In the genomic region with DNA sequence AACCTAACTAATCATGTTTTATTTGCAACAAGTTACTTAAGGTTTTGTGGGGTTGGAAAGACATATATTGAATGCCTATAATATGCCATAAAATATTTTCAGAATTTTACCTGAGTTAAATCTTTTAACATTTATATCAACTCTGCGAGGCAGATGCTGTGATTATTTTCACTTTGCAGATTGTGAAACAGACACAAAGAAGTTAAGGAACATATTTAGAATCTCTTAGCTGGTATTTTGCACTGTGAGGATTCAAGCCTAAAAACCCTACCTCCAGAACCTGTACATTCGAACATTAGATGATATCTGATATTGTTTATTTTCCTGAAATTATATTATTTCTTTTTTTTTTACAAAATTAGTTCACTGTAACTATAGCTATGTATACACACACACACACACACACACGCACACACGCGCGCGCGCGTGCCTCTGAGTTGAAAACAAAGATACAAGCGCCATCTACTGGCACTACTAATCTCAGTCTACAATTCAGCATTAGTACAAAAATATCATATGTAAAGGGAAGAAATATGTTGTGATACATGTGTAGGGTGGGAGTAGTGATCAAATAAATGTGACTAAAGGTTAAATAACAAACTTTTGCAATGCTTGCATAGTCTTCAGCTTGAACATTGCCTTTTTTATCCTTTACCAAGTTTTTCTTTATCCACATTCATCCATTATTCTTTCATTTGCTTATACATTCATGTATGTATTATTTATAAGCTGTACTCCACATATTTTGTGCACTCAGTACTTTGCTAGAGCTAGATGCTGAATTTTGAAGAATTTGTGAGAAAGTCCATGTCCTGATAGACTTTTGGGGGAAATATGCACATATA, we compare ENCODE assay signal across 8 cellular contexts.
DNase-seq lines count a peak whose midpoint lies in the region; ATAC-seq, FAIRE-seq and TF ChIP-seq lines count a peak whose summit lies in the region.

No MANE protein-coding gene starts in this region.

- no peak overlapping the region for H3K27ac ChIP-seq in HepG2 (ENCODE audit: extremely low read length, insufficient read depth, low read length)

- BruUV-seq in HepG2 (replicated peaks; lab: Mats Ljungman, UMichigan), result no TSS peak

- ATAC-seq in GM18520 (IDR thresholded peaks at IDR 0.05; ENCODE audit: unreplicated experiment), result peak; percentile 65
- ATAC-seq in HG03103 (IDR thresholded peaks at IDR 0.05; ENCODE audit: low read depth, unreplicated experiment), result peak; percentile 92
- peak; percentile 88 for ATAC-seq in HepG2

- TF ChIP-seq POLR2A in HepG2 (IDR thresholded peaks at IDR 0.05; ENCODE audit: insufficient read depth in 1 of 2, low read depth in 2 of 2, low read length in 2 of 2), result no peak

- FAIRE-seq in HepG2 (lab: Jason Lieb, UNC), result peak; percentile 47

- TF ChIP-seq EP300 in HepG2 (IDR thresholded peaks at IDR 0.05; ENCODE audit: low read depth in 2 of 2, low read length in 2 of 2) (no peak), HepG2 (CRISPR knock-in tag; IDR thresholded peaks at IDR 0.05; ENCODE audit: borderline replicate concordance) (no peak)

- in situ Hi-C loops in ACHN (cut with HindIII; ENCODE audit: low pct_ligation_motif_present, low pct_unique_long_range_greater_than_20kb, low sequenced_read_pairs) (no loop called here), HepG2 (cut with HindIII; ENCODE audit: extremely low pct_ligation_motif_present, low pct_unique_long_range_greater_than_20kb) (no loop called here)

- no peaks in the 10 kb centered on the region for H3K79me2 ChIP-seq in HepG2 (ENCODE audit: insufficient read depth, low read length)

- intact Hi-C loops in HepG2 (cut with micrococcal nuclease; ENCODE audit: unreplicated experiment), result loop anchor here (5.0 kb wide), 1 partner anchor 1132 kb away; no protein-coding TSS in a partner anchor

- H3K27me3 ChIP-seq in HepG2 (ENCODE audit: control insufficient read depth in 1 of 2, insufficient read depth in 2 of 2, low read length in 2 of 2), result no peaks in the 10 kb centered on the region

- no peaks in the 10 kb centered on the region for H3K9me3 ChIP-seq in HepG2 (ENCODE audit: low read length)

- WGBS in HepG2 (ENCODE audit: low lambda C conversion rate), result 0% methylated on average over 10 of the region's 10 CpGs

- H3K4me2 ChIP-seq in HepG2 (ENCODE audit: low read depth, low read length), result peak overlapping the region; percentile 43; the same call in 1 of the 2 replicates

- no peak for TF ChIP-seq RAD21 in HepG2 (CRISPR knock-in tag; IDR thresholded peaks at IDR 0.05)

- H2AFZ ChIP-seq in HepG2 (ENCODE audit: low read length), result no peak overlapping the region

- no peak overlapping the region for H3K9ac ChIP-seq in HepG2 (ENCODE audit: insufficient read depth, low read depth, low read length)

- no peaks in the 10 kb centered on the region for H4K20me1 ChIP-seq in HepG2 (ENCODE audit: insufficient read depth, low read length)

- DNase-seq in ACHN (peak; percentile 62), NCI-H226 (peak; percentile 44), cerebellum (ENCODE audit: low spot score) (peak; percentile 12), HepG2 (ENCODE audit: low spot score) (peak; percentile 53)
- DNase-seq in activated CD4-positive, alpha-beta T cell treated with anti-CD3 and anti-CD28 coated beads for 1 hour, result peak; percentile 35
- peak; percentile 51 to 52 for DNase-seq in stimulated activated CD4-positive, alpha-beta T cell treated with anti-CD3 and anti-CD28 coated beads, Interleukin-4, amount 100 ng/mL, for 4 hours

- H3K4me1 ChIP-seq in HepG2 (ENCODE audit: insufficient read depth, low read length), result no peaks in the 10 kb centered on the region

- POLR2A ChIA-PET in HepG2 (lab: Yijun Ruan, JAX), result no interaction called here

- TF ChIP-seq CTCF in HepG2 (CRISPR knock-in tag; IDR thresholded peaks at IDR 0.05), result peak; percentile 75

- H3K36me3 ChIP-seq in HepG2 (replicated peaks in 1 of 2; ENCODE audit: control insufficient read depth in 1 of 2, insufficient read depth in 2 of 2, low read length in 2 of 2), result no peaks in the 10 kb centered on the region

- peak overlapping the region in 1 of 3 experiments; percentile 47; a peak in 2 of 6 replicates for H3K4me3 ChIP-seq in HepG2 (replicated peaks in 1 of 3; ENCODE audit: insufficient read depth in 1 of 3, low read depth in 2 of 3, low read length in 3 of 3)

- CTCF ChIA-PET in HepG2 (lab: Yijun Ruan, JAX; ENCODE audit: low intra/inter-chr PET ratio, low total read pairs), result interaction anchor here (1.3 kb wide), 1 partner anchor 1132 kb away, joined by 4 read pairs; no protein-coding TSS in a partner anchor

TF ChIP-seq in HepG2, 621 proteins besides CTCF, POLR2A, EP300 and RAD21 (continues in another document):
- TF ChIP-seq BHLHE40 (IDR thresholded peaks at IDR 0.05; ENCODE audit: low read length), result peak; percentile 82
- TF ChIP-seq SMC3 (IDR thresholded peaks at IDR 0.05; ENCODE audit: low read length), result 0 out of 2 replicates have a peak, but pooled peaks have one; percentile 16
- TF ChIP-seq, protein P1, sequence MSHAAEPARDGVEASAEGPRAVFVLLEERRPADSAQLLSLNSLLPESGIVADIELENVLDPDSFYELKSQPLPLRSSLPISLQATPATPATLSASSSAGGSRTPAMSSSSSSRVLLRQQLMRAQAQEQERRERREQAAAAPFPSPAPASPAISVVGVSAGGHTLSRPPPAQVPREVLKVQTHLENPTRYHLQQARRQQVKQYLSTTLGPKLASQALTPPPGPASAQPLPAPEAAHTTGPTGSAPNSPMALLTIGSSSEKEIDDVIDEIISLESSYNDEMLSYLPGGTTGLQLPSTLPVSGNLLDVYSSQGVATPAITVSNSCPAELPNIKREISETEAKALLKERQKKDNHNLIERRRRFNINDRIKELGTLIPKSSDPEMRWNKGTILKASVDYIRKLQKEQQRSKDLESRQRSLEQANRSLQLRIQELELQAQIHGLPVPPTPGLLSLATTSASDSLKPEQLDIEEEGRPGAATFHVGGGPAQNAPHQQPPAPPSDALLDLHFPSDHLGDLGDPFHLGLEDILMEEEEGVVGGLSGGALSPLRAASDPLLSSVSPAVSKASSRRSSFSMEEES (CRISPR knock-in tag; IDR thresholded peaks at IDR 0.05), result 0 out of 2 replicates have a peak, but pooled peaks have one; percentile 17
- TF ChIP-seq, protein P2, sequence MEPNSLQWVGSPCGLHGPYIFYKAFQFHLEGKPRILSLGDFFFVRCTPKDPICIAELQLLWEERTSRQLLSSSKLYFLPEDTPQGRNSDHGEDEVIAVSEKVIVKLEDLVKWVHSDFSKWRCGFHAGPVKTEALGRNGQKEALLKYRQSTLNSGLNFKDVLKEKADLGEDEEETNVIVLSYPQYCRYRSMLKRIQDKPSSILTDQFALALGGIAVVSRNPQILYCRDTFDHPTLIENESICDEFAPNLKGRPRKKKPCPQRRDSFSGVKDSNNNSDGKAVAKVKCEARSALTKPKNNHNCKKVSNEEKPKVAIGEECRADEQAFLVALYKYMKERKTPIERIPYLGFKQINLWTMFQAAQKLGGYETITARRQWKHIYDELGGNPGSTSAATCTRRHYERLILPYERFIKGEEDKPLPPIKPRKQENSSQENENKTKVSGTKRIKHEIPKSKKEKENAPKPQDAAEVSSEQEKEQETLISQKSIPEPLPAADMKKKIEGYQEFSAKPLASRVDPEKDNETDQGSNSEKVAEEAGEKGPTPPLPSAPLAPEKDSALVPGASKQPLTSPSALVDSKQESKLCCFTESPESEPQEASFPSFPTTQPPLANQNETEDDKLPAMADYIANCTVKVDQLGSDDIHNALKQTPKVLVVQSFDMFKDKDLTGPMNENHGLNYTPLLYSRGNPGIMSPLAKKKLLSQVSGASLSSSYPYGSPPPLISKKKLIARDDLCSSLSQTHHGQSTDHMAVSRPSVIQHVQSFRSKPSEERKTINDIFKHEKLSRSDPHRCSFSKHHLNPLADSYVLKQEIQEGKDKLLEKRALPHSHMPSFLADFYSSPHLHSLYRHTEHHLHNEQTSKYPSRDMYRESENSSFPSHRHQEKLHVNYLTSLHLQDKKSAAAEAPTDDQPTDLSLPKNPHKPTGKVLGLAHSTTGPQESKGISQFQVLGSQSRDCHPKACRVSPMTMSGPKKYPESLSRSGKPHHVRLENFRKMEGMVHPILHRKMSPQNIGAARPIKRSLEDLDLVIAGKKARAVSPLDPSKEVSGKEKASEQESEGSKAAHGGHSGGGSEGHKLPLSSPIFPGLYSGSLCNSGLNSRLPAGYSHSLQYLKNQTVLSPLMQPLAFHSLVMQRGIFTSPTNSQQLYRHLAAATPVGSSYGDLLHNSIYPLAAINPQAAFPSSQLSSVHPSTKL (CRISPR knock-in tag; IDR thresholded peaks at IDR 0.05), result peak; percentile 46; the same call in 1 of the 2 replicates
- peak; percentile 45; the same call in 1 of the 2 replicates for TF ChIP-seq MAX (IDR thresholded peaks at IDR 0.05)
- TF ChIP-seq ZFAT (CRISPR knock-in tag; conservative IDR thresholded peaks at IDR 0.05), result no peak
- no peak for TF ChIP-seq PHF8 (CRISPR knock-in tag; IDR thresholded peaks at IDR 0.05)
- TF ChIP-seq, protein P3, sequence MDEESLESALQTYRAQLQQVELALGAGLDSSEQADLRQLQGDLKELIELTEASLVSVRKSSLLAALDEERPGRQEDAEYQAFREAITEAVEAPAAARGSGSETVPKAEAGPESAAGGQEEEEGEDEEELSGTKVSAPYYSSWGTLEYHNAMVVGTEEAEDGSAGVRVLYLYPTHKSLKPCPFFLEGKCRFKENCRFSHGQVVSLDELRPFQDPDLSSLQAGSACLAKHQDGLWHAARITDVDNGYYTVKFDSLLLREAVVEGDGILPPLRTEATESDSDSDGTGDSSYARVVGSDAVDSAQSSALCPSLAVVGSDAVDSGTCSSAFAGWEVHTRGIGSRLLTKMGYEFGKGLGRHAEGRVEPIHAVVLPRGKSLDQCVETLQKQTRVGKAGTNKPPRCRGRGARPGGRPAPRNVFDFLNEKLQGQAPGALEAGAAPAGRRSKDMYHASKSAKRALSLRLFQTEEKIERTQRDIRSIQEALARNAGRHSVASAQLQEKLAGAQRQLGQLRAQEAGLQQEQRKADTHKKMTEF (CRISPR knock-in tag; IDR thresholded peaks at IDR 0.05), result 0 out of 2 replicates have a peak, but pooled peaks have one; percentile 40
- TF ChIP-seq ZNF260 (CRISPR knock-in tag; IDR thresholded peaks at IDR 0.05; ENCODE audit: borderline replicate concordance, low read depth), result no peak
- TF ChIP-seq STAG1 (CRISPR knock-in tag; IDR thresholded peaks at IDR 0.05), result peak; percentile 60
- TF ChIP-seq FOXK1 (CRISPR knock-in tag; IDR thresholded peaks at IDR 0.05; ENCODE audit: borderline replicate concordance, low read depth), result peak; percentile 49; the same call in 1 of the 2 replicates
- no peak for TF ChIP-seq ZFP36L1 (CRISPR knock-in tag; IDR thresholded peaks at IDR 0.05)

Comparison
In these comparisons a context has a peak if more than half of its experiments do, and no peak if none do; other contexts are left out.
1. DNase-seq: peak in every context shown above with its lines; median percentile 62 in ACHN; 53 in HepG2; 52 in stimulated activated CD4-positive, alpha-beta T cell treated with anti-CD3 and anti-CD28 coated beads, Interleukin-4, amount 100 ng/mL, for 4 hours; 44 in NCI-H226; 35 in activated CD4-positive, alpha-beta T cell treated with anti-CD3 and anti-CD28 coated beads for 1 hour; 12 in cerebellum.